ENCODE assay signal across 8 cellular contexts in the genomic region with DNA sequence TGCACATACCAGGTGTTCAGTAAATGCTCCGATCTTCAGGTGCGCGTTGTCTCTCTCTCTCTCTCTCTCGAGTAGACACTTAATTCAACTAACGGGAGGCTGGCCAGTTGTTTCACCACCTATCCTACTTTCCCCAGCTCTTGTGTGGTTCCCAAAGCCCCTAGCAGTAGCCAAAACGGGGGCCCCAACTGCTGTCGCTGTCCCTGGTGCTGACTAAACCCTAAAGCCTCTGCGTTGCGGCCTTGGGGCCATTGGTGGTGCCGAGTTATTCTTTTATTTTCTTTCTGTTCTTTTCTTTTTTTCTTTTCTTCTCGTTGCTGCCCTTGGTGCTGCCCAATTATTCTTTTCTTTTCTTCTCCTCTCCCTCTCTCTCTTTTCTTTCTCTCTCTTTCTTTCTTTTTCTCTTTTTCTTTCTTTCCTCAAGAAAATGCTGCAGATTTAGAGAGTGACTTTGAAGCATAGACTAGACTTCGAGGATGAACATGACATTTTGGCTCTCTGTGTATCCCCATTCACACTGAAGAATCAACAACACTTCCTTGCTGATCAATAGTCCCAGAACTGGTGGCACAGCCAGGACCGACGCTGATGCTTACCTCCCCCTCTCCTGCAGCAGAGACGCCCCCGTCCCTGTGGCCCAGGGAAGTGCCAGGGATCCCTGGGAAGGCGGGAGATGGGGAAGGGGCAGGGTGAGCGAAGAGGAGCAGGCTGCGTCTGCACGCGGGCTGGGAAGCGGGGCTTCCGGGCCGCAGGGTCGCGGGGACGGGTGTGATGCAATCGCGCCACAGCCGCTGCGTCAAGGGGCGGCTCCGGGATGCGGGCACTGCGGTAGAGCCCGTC. TPM values are rescaled to one million over a fixed set of nuclear protein-coding genes. Genes with fewer than 3 reads are reported as not detected.
A peak's percentile ranks its signal among the peaks of the same experiment; 100 is the strongest.
DNase-seq lines count a peak whose midpoint lies in the region; ATAC-seq and TF ChIP-seq lines count a peak whose summit lies in the region.

A gene (plus strand): TSS at position 785 of the 840 bp plus-strand sequence. CDS start 200 bp downstream, outside the sequence.

- ATAC-seq in GM21786 (IDR thresholded peaks at IDR 0.05; ENCODE audit: unreplicated experiment) (no peak), GM19455 (IDR thresholded peaks at IDR 0.05; ENCODE audit: unreplicated experiment) (no peak)

- H3K27me3 ChIP-seq in ascending aorta = peaks cover 4% of the 10 kb centered on the region
- H3K27me3 ChIP-seq in iPS-20b (ENCODE audit: insufficient read depth, low read length) = peaks cover 37% of the 10 kb centered on the region

- no peak within 1 kb of the TSS for H3K27ac ChIP-seq in ascending aorta
- no peak within 1 kb of the TSS for H3K27ac ChIP-seq in iPS-20b (ENCODE audit: low read length)

- H3K9me3 ChIP-seq in ascending aorta (no peaks in the 10 kb centered on the region), iPS-20b (ENCODE audit: insufficient read depth, low read depth, low read length) (no peaks in the 10 kb centered on the region)

- in situ Hi-C loops in G401 (cut with HindIII; ENCODE audit: low sequenced_read_pairs) = no loop called here

- no peak for TF ChIP-seq CTCF in ascending aorta (IDR thresholded peaks at IDR 0.05)

- H3K36me3 ChIP-seq in ascending aorta = no peaks in the 10 kb centered on the region
- no peaks in the 10 kb centered on the region for H3K36me3 ChIP-seq in iPS-20b (ENCODE audit: insufficient read depth, low read depth, low read length)

- DNase-seq in G401 (ENCODE audit: low spot score) (peak; percentile 70), NCI-H460 (ENCODE audit: extremely low read depth, low read depth) (peak; percentile 9), ascending aorta (ENCODE audit: low spot score in 2 of 2) (no peak), cortex of kidney (lab: John Stamatoyannopoulos, UW) (no peak)
- peak; percentile 28 to 43 for DNase-seq in stimulated activated CD4-positive, alpha-beta T cell treated with anti-CD3 and anti-CD28 coated beads, Interleukin-2, amount 100 ng/mL, for 24 hours

- intact Hi-C loops in ascending aorta (cut with DNase I) = no loop called here

- H3K4me3 ChIP-seq in ascending aorta (peak within 1 kb of the TSS; percentile 39 to 66), iPS-20b (ENCODE audit: low read length) (peak within 1 kb of the TSS; percentile 64)

- H3K4me1 ChIP-seq in ascending aorta = no peaks in the 10 kb centered on the region
- H3K4me1 ChIP-seq in iPS-20b (ENCODE audit: insufficient read depth, low read length) = peaks cover 9% of the 10 kb centered on the region; the same call in 1 of the 2 replicates

- no peak within 1 kb of the TSS; the same call in 1 of the 2 replicates for H3K9ac ChIP-seq in iPS-20b (ENCODE audit: low read depth, low read length)

RNA-seq across cellular contexts. Expression of the gene that starts here (rescaled TPM):
- total RNA-seq in G401 (2014; rRNA removed; shearing (Covaris generic)) = not detected in 2 replicates
- total RNA-seq in NCI-H460 (2014; rRNA removed; shearing (Covaris generic)) = 1.0 and 1.7 TPM in 2 replicates
- polyA plus RNA-seq in NCI-H460 (2014; cell fraction: nucleus; rRNA removed) = 0.14 TPM in 1 of 2 replicates, not detected in the other
- not detected for total RNA-seq in ascending aorta

Comparison
In these comparisons a context has a peak if more than half of its experiments do, and no peak if none do; other contexts are left out.
1. Peak in DNase-seq in G401; RNA of the gene not detected or under 1 TPM.
2. DNase-seq: peak in NCI-H460 (single experiment) and stimulated activated CD4-positive, alpha-beta T cell treated with anti-CD3 and anti-CD28 coated beads, Interleukin-2, amount 100 ng/mL, for 24 hours (2 of 2); none in ascending aorta (0 of 2) and cortex of kidney (single experiment).